In genomic region chr7:91957823-91958222, GRCh38 we compare ENCODE assay signal across 23 cellular contexts. TPM values are rescaled to one million over a fixed set of nuclear protein-coding genes. Genes with fewer than 3 reads are reported as not detected.
A peak's percentile ranks its signal among the peaks of the same experiment; 100 is the strongest.
DNase-seq lines count a peak whose midpoint lies in the region; ATAC-seq and TF ChIP-seq lines count a peak whose summit lies in the region.
"Had no signal": no experiment of that assay in that cellular context is flagged by ENCODE, and none has a peak within 500 bp of the region (broad histone marks: within the 10 kb centered on the region; RNA-seq: fewer than 3 reads in every experiment).

No MANE protein-coding gene starts in this region.

- H3K36me3 Mint-ChIP-seq in endodermal cell (ENCODE audit: low read depth), result peaks cover 7% of the 10 kb centered on the region

- H2BK120ac ChIP-seq in IMR-90 (ENCODE audit: low read depth, low read length), result no peak overlapping the region

- POLR2A ChIA-PET in SK-N-SH (lab: Yijun Ruan, JAX) (no interaction called here), IMR-90 (lab: Charles Lee; ENCODE audit: unreplicated experiment) (no interaction called here)

- H2AK5ac ChIP-seq in IMR-90 (ENCODE audit: low read depth, low read length), result no peak overlapping the region

- no peaks in the 10 kb centered on the region for H3K27me3 Mint-ChIP-seq in endodermal cell (ENCODE audit: insufficient read depth)
- H3K27me3 Mint-ChIP-seq: B cell; CD4-positive, CD25-positive, alpha-beta regulatory T cell had no signal

- no peak for TF ChIP-seq RAD21 in SK-N-SH (IDR thresholded peaks at IDR 0.05; ENCODE audit: low read length)
- no peak for TF ChIP-seq RAD21 in IMR-90 (IDR thresholded peaks at IDR 0.05; ENCODE audit: low read length)

- no peak overlapping the region for H4K91ac ChIP-seq in IMR-90 (ENCODE audit: insufficient read depth, low read depth, low read length)

- H4K8ac ChIP-seq in IMR-90 (ENCODE audit: low read depth in 2 of 2, low read length in 2 of 2), result no peak overlapping the region

- no peak overlapping the region for H2BK5ac ChIP-seq in IMR-90 (ENCODE audit: low read depth, low read length, poor library complexity, severe bottlenecking)

- CTCF ChIA-PET in SK-N-SH (lab: Yijun Ruan, JAX) (no interaction called here), IMR-90 (lab: Yijun Ruan, JAX) (no interaction called here)

- no peak overlapping the region for H3K14ac ChIP-seq in IMR-90 (replicated peaks; ENCODE audit: low read depth, low read length)

- no peak overlapping the region for H3K18ac ChIP-seq in IMR-90 (ENCODE audit: low read depth, low read length)

- no peak overlapping the region for H3K56ac ChIP-seq in IMR-90 (ENCODE audit: extremely low read depth, insufficient read depth, low read length)

- no peak overlapping the region for H2AFZ ChIP-seq in SK-N-SH (ENCODE audit: low read depth)
- no peak overlapping the region for H2AFZ ChIP-seq in IMR-90 (replicated peaks; ENCODE audit: low read length, poor library complexity)
- no peak overlapping the region for H2AFZ ChIP-seq in osteoblast (ENCODE audit: low read length)
- H2AFZ ChIP-seq: GM23338 had no signal

- intact Hi-C loops in IMR-90 (cut with micrococcal nuclease), result no loop called here

- no peak overlapping the region for H4K5ac ChIP-seq in IMR-90 (ENCODE audit: low read depth, low read length)

- H3K27me3 ChIP-seq in SK-N-SH (ENCODE audit: insufficient read depth), result no peaks in the 10 kb centered on the region
- no peaks in the 10 kb centered on the region for H3K27me3 ChIP-seq in IMR-90 (ENCODE audit: control insufficient read depth, insufficient read depth, low read length)
- no peaks in the 10 kb centered on the region for H3K27me3 ChIP-seq in osteoblast (ENCODE audit: insufficient read depth, low read length)
- no peaks in the 10 kb centered on the region for H3K27me3 ChIP-seq in endodermal cell (ENCODE audit: control insufficient read depth, insufficient read depth, low read length, poor library complexity, severe bottlenecking)
- H3K27me3 ChIP-seq: SJCRH30 had no signal

- H3K4me3 ChIP-seq in SK-N-SH (ENCODE audit: low read depth in 2 of 2, low read length in 1 of 2), result no peak overlapping the region
- H3K4me3 ChIP-seq in IMR-90 (ENCODE audit: insufficient read depth, low read depth, low read length), result no peak overlapping the region
- H3K4me3 ChIP-seq in fibroblast of villous mesenchyme (ENCODE audit: low read depth, low read length), result no peak overlapping the region
- H3K4me3 ChIP-seq in osteoblast (ENCODE audit: insufficient read depth, low read length), result no peak overlapping the region
- no peak overlapping the region for H3K4me3 ChIP-seq in endodermal cell (ENCODE audit: low read length)
- H3K4me3 ChIP-seq: GM23338, SJCRH30 had no signal

- no TSS peak for BruUV-seq in IMR-90 (replicated peaks; lab: Mats Ljungman, UMichigan)

- no peak overlapping the region for H2AK9ac ChIP-seq in IMR-90 (replicated peaks; ENCODE audit: low read depth, low read length, poor library complexity)

- dilution Hi-C loops in IMR-90 (cut with HindIII; ENCODE audit: low sequenced_read_pairs, unreplicated experiment), result no loop called here

- no peak for TF ChIP-seq EP300 in SK-N-SH (IDR thresholded peaks at IDR 0.05; ENCODE audit: borderline replicate concordance in 1 of 2, low read depth in 1 of 2, low read length in 1 of 2)

- DNase-seq in SK-N-SH, result peak; percentile 23
- DNase-seq in IMR-90, result no peak
- peak; percentile 12 for DNase-seq in fibroblast of villous mesenchyme (ENCODE audit: low read depth)
- DNase-seq in osteoblast (ENCODE audit: insufficient read length, low spot score, missing footprints), result peak; percentile 26
- no peak for DNase-seq in cerebellar nuclear complex (lab: John Stamatoyannopoulos, UW)
- no peak for DNase-seq in endodermal cell
- DNase-seq: CD4-positive, CD25-positive, alpha-beta regulatory T cell; COR-L47; DMS153; EL; KBM-7; NCI-H1105 treated with DMSO at 0.1 percent for 48 hours; NCI-H1694; NCI-H2107; NCI-H510A treated with DMSO at 0.1 percent for 48 hours; PC-3; SJCRH30 had no signal

- H3K79me2 ChIP-seq in SK-N-SH (ENCODE audit: insufficient read depth) (peaks cover 98% of the 10 kb centered on the region), osteoblast (ENCODE audit: insufficient read depth, low read length) (peaks cover 61% of the 10 kb centered on the region)

- no peaks in the 10 kb centered on the region for H3K9me3 Mint-ChIP-seq in endodermal cell
- H3K9me3 Mint-ChIP-seq: CD4-positive, CD25-positive, alpha-beta regulatory T cell; GM23338 had no signal

- no peak overlapping the region for H2BK20ac ChIP-seq in IMR-90 (ENCODE audit: low read depth, low read length)

- H3K4me1 Mint-ChIP-seq in endodermal cell, result peaks cover 3% of the 10 kb centered on the region

- no peak overlapping the region for H2BK15ac ChIP-seq in IMR-90 (ENCODE audit: low read depth, low read length)

- H3K4me3 Mint-ChIP-seq in endodermal cell, result no peak overlapping the region
- H3K4me3 Mint-ChIP-seq: B cell; CD4-positive, CD25-positive, alpha-beta regulatory T cell; GM23338 had no signal

- no peak overlapping the region for H3K9ac ChIP-seq in SK-N-SH
- H3K9ac ChIP-seq in IMR-90 (ENCODE audit: low read depth, low read length), result no peak overlapping the region
- no peak overlapping the region for H3K9ac ChIP-seq in endodermal cell (ENCODE audit: extremely low read depth, low read length, poor library complexity, severe bottlenecking)

- 93% methylated on average over 1 of the region's 1 CpG for WGBS in SK-N-SH (ENCODE audit: low lambda C conversion rate)
- WGBS in IMR-90 (ENCODE audit: extremely low coverage in 2 of 2, insufficient read length in 1 of 2), 2 experiments, result 100% methylated on average over 1 of the region's 1 CpG; no CpG with 5 or more reads in 1 of the 2 experiments
- 89% methylated on average over 1 of the region's 1 CpG; no CpG with 5 or more reads in 1 of the 2 experiments for WGBS in endodermal cell (ENCODE audit: insufficient coverage in 1 of 2, insufficient read length in 1 of 2), 2 experiments

- no peaks in the 10 kb centered on the region for H3K9me1 ChIP-seq in IMR-90 (ENCODE audit: insufficient read depth, low read length)

- ATAC-seq in SK-N-SH treated with all-trans-retinoic acid at 6 μM for 48 hours, result no peak
- ATAC-seq in IMR-90 (ENCODE audit: low read depth), result no peak
- no peak for ATAC-seq in HG02571 (IDR thresholded peaks at IDR 0.05; ENCODE audit: unreplicated experiment)
- ATAC-seq: GM23338, PC-3 had no signal

- H3K23ac ChIP-seq in IMR-90 (ENCODE audit: low read depth, low read length), result 0 out of 2 replicates have a peak overlapping the region, but pooled peaks have one; percentile 15

- H3K4me2 ChIP-seq in SK-N-SH, result no peak overlapping the region
- no peak overlapping the region for H3K4me2 ChIP-seq in IMR-90 (ENCODE audit: low read depth, low read length)
- H3K4me2 ChIP-seq in osteoblast (ENCODE audit: insufficient read depth, low read length), result no peak overlapping the region
- H3K4me2 ChIP-seq: GM23338 had no signal

- no peak for TF ChIP-seq CTCF in SK-N-SH (IDR thresholded peaks at IDR 0.05)
- no peak for TF ChIP-seq CTCF in IMR-90 (conservative IDR thresholded peaks at IDR 0.05; ENCODE audit: low read depth, low read length)
- TF ChIP-seq CTCF in fibroblast of villous mesenchyme (IDR thresholded peaks at IDR 0.05; ENCODE audit: insufficient read depth, low read depth, low read length), result no peak
- no peak for TF ChIP-seq CTCF in osteoblast (IDR thresholded peaks at IDR 0.05; ENCODE audit: extremely low read depth, low read depth, low read length)
- no peak for TF ChIP-seq CTCF in endodermal cell (conservative IDR thresholded peaks at IDR 0.05)

- H3K9me3 ChIP-seq in SK-N-SH, result 0 out of 2 replicates have a peak, but pooled peaks cover 8% of the 10 kb centered on the region
- no peaks in the 10 kb centered on the region for H3K9me3 ChIP-seq in IMR-90 (ENCODE audit: control insufficient read depth, insufficient read depth, low read length)
- H3K9me3 ChIP-seq in osteoblast (ENCODE audit: low read depth, low read length), result no peaks in the 10 kb centered on the region
- no peaks in the 10 kb centered on the region for H3K9me3 ChIP-seq in endodermal cell (ENCODE audit: control insufficient read depth, low read length)
- H3K9me3 ChIP-seq: SJCRH30 had no signal

- in situ Hi-C loops in IMR-90 (cut with MboI; ENCODE audit: low sequenced_read_pairs), result no loop called here

- no peak overlapping the region for H3K27ac Mint-ChIP-seq in endodermal cell
- H3K27ac Mint-ChIP-seq: B cell; CD4-positive, CD25-positive, alpha-beta regulatory T cell; GM23338 had no signal

- no peak overlapping the region for H3K4ac ChIP-seq in IMR-90 (ENCODE audit: low read depth, low read length)

- H3K4me1 ChIP-seq in SK-N-SH (ENCODE audit: control insufficient read depth in 1 of 2, insufficient read depth in 2 of 2, low read depth in 1 of 2, low read length in 1 of 2) (no peaks in the 10 kb centered on the region), IMR-90 (ENCODE audit: control insufficient read depth, insufficient read depth, low read length) (no peaks in the 10 kb centered on the region), osteoblast (ENCODE audit: insufficient read depth, low read length) (peaks cover 4% of the 10 kb centered on the region), endodermal cell (ENCODE audit: control insufficient read depth, insufficient read depth, low read length) (peaks cover 2% of the 10 kb centered on the region)
- H3K4me1 ChIP-seq: SJCRH30 had no signal

- peaks cover 13% of the 10 kb centered on the region; the same call in 1 of the 2 replicates for H4K20me1 ChIP-seq in SK-N-SH (ENCODE audit: insufficient read depth)
- H4K20me1 ChIP-seq in IMR-90 (ENCODE audit: insufficient read depth, low read length), result peaks cover 21% of the 10 kb centered on the region; the same call in 1 of the 2 replicates
- H4K20me1 ChIP-seq in osteoblast (ENCODE audit: insufficient read depth, low read length), result peaks cover 16% of the 10 kb centered on the region

- H3K36me3 ChIP-seq in SK-N-SH (replicated peaks in 1 of 2; ENCODE audit: control insufficient read depth in 1 of 2, insufficient read depth in 2 of 2, low read length in 1 of 2), result peaks cover 0 to 10% of the 10 kb centered on the region in 2 experiments
- H3K36me3 ChIP-seq in IMR-90 (ENCODE audit: control insufficient read depth, insufficient read depth, low read length), result no peaks in the 10 kb centered on the region
- no peaks in the 10 kb centered on the region for H3K36me3 ChIP-seq in osteoblast (ENCODE audit: insufficient read depth, low read length)
- no peaks in the 10 kb centered on the region for H3K36me3 ChIP-seq in endodermal cell (ENCODE audit: control insufficient read depth, insufficient read depth, low read length)

- peaks cover 14 to 37% of the 10 kb centered on the region in 2 experiments for H3K79me1 ChIP-seq in IMR-90 (ENCODE audit: low read depth in 1 of 2, low read length in 2 of 2)

- H3F3A ChIP-seq in SK-N-SH (replicated peaks; ENCODE audit: insufficient read depth), result peaks cover 3% of the 10 kb centered on the region

- H3K9me2 ChIP-seq in SK-N-SH, result no peaks in the 10 kb centered on the region

- H3K27ac ChIP-seq in SK-N-SH (ENCODE audit: low read depth in 2 of 2, low read length in 1 of 2) (no peak overlapping the region), IMR-90 (ENCODE audit: insufficient read depth, low read length) (no peak overlapping the region), osteoblast (ENCODE audit: low read depth, low read length) (no peak overlapping the region), endodermal cell (ENCODE audit: low read depth, low read length) (no peak overlapping the region)
- H3K27ac ChIP-seq: 22Rv1, RWPE1, SJCRH30 had no signal

- TF ChIP-seq POLR2A in IMR-90 (IDR thresholded peaks at IDR 0.05; ENCODE audit: low read depth, low read length), result no peak

RNA-seq across cellular contexts. Expression of gene AKAP9, which starts 17.2 kb away (rescaled TPM):
- polyA plus RNA-seq in SK-N-SH (2012; rRNA removed) (13.1 and 16.7 TPM in 2 replicates), IMR-90 (2012; rRNA removed) (8.7 and 9.7 TPM in 2 replicates)
- 12.5 and 14.0 TPM in 2 replicates for polyA plus RNA-seq in SK-N-SH (2012; cell fraction: cytosol; rRNA removed)
- 22.2 and 52.9 TPM in 2 replicates for polyA plus RNA-seq in SK-N-SH (2012; cell fraction: nucleus; rRNA removed)
- total RNA-seq in IMR-90 (2012; rRNA removed) (25.3 and 49.4 TPM in 2 replicates), fibroblast of villous mesenchyme (43.2 and 49.2 TPM in 2 replicates), osteoblast (56.5 and 60.7 TPM in 2 replicates), endodermal cell (10 to 100 TPM; 57.0 to 61.9 TPM)
- polyA plus RNA-seq in IMR-90 (2012; cell fraction: cytosol; rRNA removed), result 0.78 and 0.89 TPM in 2 replicates
- polyA plus RNA-seq in IMR-90 (2012; cell fraction: nucleus; rRNA removed; ENCODE audit: low replicate concordance), result 6.7 and 40.2 TPM in 2 replicates
- 26.4 TPM for polyA plus RNA-seq in endodermal cell (2013, experiment 1 of 2)
- polyA plus RNA-seq in endodermal cell (2013, experiment 2 of 2), result 30.1 TPM

Comparison
In these comparisons a context has a peak if more than half of its experiments do, and no peak if none do; other contexts are left out.
1. DNase-seq: peak in SK-N-SH (single experiment), fibroblast of villous mesenchyme (single experiment) and osteoblast (single experiment); none in IMR-90 (single experiment), cerebellar nuclear complex (0 of 2) and endodermal cell (single experiment).